ENCODE assay signal across 5 cellular contexts in the genomic region with DNA sequence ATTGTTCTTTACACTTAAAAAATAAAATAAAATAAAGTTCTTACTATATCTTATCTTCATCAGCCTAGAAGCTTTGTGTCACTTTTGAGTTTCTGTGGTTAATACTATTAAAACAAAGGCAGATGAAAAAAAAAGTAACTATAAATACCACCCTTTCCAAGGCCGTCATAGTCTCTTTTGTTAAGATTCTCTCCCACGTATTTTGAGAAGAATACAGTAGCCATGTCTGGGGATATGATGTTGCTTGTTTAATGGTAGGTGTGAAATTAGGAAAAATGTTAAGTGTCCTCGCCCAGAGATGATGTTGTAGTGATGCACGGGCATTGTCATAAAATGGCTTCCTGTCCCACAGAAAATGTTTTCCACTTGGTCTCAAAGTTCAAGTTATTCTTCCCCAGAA.
"Had no signal": no experiment of that assay in that cellular context is flagged by ENCODE, and none has a peak within 500 bp of the region (broad histone marks: within the 10 kb centered on the region; RNA-seq: fewer than 3 reads in every experiment).

No MANE protein-coding gene starts in this region.

- H3K36me3 Mint-ChIP-seq: IgD-negative memory B cell had no signal

- H3K27me3 Mint-ChIP-seq: IgD-negative memory B cell had no signal

- H3K4me1 Mint-ChIP-seq: IgD-negative memory B cell had no signal

- H3K27ac ChIP-seq: HL-60 had no signal

- H3K4me3 Mint-ChIP-seq: IgD-negative memory B cell had no signal

- ATAC-seq: HepG2, K562 had no signal

- DNase-seq: IMR-90 had no signal

- H3K27ac Mint-ChIP-seq: IgD-negative memory B cell had no signal

- H3K4me3 ChIP-seq: K562 had no signal
